8 cellular contexts compared by ENCODE assay signal in the genomic region with DNA sequence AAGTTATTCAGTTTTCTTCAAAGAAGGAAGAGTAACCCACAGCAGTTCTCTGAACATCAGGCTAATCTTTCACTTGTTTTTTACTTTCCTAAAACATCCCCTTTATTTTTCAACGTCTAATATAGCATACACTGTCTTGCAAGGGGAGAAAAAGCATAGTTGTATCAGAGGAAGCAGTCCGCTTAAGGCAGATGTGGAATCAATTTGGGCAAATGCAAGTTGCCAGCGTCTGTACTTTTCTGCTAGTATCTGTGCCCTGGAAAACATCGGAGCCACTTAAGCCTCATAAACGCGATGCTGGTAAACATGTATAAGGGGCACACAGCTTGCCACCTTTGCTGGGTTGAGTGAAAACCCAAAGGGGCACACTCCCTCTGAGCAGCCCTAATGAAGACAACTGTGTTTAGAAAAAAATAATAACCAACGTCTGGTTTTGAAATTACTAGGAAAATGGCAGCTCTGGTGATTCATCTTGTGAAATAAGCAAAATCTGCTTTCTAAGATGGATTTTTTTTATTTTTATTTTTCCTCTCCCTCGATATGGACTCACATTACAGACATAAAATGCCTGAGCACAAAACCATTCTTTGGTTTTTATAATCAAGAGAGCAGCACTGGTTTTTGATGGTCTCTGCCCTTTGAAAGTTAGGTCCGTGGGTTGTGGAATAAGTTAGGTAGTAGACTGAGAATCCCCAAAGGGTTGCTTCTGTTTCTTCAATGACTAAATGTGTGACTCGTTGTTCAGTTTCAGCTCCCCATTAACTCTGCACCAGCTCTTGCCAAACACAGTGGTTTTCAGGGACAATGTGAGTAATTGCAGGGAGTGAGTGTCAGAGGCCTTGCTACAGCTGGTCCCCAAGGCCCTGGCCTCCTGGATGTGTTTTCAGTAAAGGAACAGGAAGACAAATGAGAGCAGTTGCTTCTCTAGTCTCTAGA. TPM values are rescaled to one million over a fixed set of nuclear protein-coding genes. Genes with fewer than 3 reads are reported as not detected.
DNase-seq lines count a peak whose midpoint lies in the region; ATAC-seq, FAIRE-seq and TF ChIP-seq lines count a peak whose summit lies in the region.

No MANE protein-coding gene starts in this region.

- RAD21 ChIA-PET in GM12878 (lab: Charles Lee; ENCODE audit: unreplicated experiment): interaction anchor here (0.6 to 2.0 kb wide), 5 partner anchors 32 to 138 kb away, joined by 3 to 5 read pairs (median 3); no protein-coding TSS in a partner anchor

- BruUV-seq in GM12878 (replicated peaks; lab: Mats Ljungman, UMichigan): no TSS peak

- H3K9me3 ChIP-seq in GM12878 (replicated peaks; ENCODE audit: control insufficient read depth, insufficient read depth, low read length): no peaks in the 10 kb centered on the region

- 11% methylated on average over 10 of the region's 10 CpGs for WGBS in GM12878 (ENCODE audit: insufficient coverage, insufficient replicate concordance, low lambda C conversion rate, missing lambda C conversion rate)

- no peaks in the 10 kb centered on the region for H3K79me2 ChIP-seq in GM12878 (ENCODE audit: control insufficient read depth, insufficient read depth, low read length)

- ATAC-seq in HG03520 (IDR thresholded peaks at IDR 0.05; ENCODE audit: unreplicated experiment): peak; percentile 90
- ATAC-seq in GM12878: peak; percentile 96

- POLR2A ChIA-PET in GM12878 (lab: Charles Lee): interaction anchor here (1.3 to 1.8 kb wide), 2 partner anchors 10 to 79 kb away, joined by 4 to 6 read pairs; no protein-coding TSS in a partner anchor

- peak; percentile 93 for FAIRE-seq in GM12878 (lab: Jason Lieb, UNC)

- H3K4me2 ChIP-seq in GM12878 (ENCODE audit: control insufficient read depth, insufficient read depth): peak overlapping the region; percentile 82

- SMC1A ChIA-PET in GM12878 (lab: Charles Lee; ENCODE audit: uncharacterized antibody, unreplicated experiment): interaction anchor here (0.6 to 2.4 kb wide), 15 partner anchors 11 to 568 kb away, joined by 3 to 11 read pairs (median 4); no protein-coding TSS in a partner anchor

- DNase-seq in GM04503 (ENCODE audit: low read depth): peak; percentile 73
- peak; percentile 66 for DNase-seq in GM20000 (ENCODE audit: low spot score)
- DNase-seq in GM12878 (ENCODE audit: low read depth, low spot score): peak; percentile 85
- DNase-seq in stimulated activated CD4-positive, alpha-beta T cell treated with anti-CD3 and anti-CD28 coated beads, Interleukin-12 subunit alpha, Interleukin-12 subunit beta, amount 100 ng/mL, for 48 hours (ENCODE audit: low read depth in 2 of 3, low spot score in 1 of 3): peak; percentile 40 to 64 (median 42)
- no peak for DNase-seq in central memory CD4-positive, alpha-beta T cell
- no peak for DNase-seq in NCI-H128 (lab: John Stamatoyannopoulos, UW; ENCODE audit: unreplicated experiment)
- no peak for DNase-seq in DMS53 (lab: John Stamatoyannopoulos, UW)

- H3K27me3 ChIP-seq in GM12878 (replicated peaks in 1 of 2; ENCODE audit: control insufficient read depth in 2 of 2, insufficient read depth in 2 of 2, low read length in 1 of 2): no peaks in the 10 kb centered on the region

- H3K4me1 ChIP-seq in GM12878 (ENCODE audit: control insufficient read depth, insufficient read depth, low read length): peaks cover 11% of the 10 kb centered on the region; the same call in 1 of the 2 replicates

- H3K36me3 ChIP-seq in GM12878 (ENCODE audit: control insufficient read depth in 2 of 2, insufficient read depth in 2 of 2, low read length in 1 of 2): no peaks in the 10 kb centered on the region

- no peaks in the 10 kb centered on the region for H4K20me1 ChIP-seq in GM12878 (ENCODE audit: control insufficient read depth, insufficient read depth)

- H2AFZ ChIP-seq in GM12878 (ENCODE audit: control insufficient read depth, low read depth, low read length): peak overlapping the region; percentile 33

- TF ChIP-seq RAD21 in GM12878 (IDR thresholded peaks at IDR 0.05; ENCODE audit: insufficient read depth, low read depth, low read length): no peak

- no peak overlapping the region; the same call in 1 of the 2 replicates for H3K27ac ChIP-seq in GM12878 (ENCODE audit: control insufficient read depth, insufficient read depth)

- CTCF ChIA-PET in GM12878 (lab: Yijun Ruan, JAX): interaction anchor here (1.0 to 2.4 kb wide), 2 partner anchors 9 to 50 kb away, joined by 3 to 7 read pairs; no protein-coding TSS in a partner anchor

- TF ChIP-seq EP300 in GM12878 (IDR thresholded peaks at IDR 0.05; ENCODE audit: borderline replicate concordance in 1 of 2, control insufficient read depth in 1 of 2, low read depth in 2 of 2, low read length in 2 of 2): peak in 1 of 2 experiments; percentile 50; a peak in 1 of 4 replicates

- H3K4me3 ChIP-seq in GM12878: peak overlapping the region; percentile 37; the same call in 1 of the 2 replicates

- in situ Hi-C loops in GM12878 (cut with MboI): no loop called here

- no peak for TF ChIP-seq POLR2A in GM12878 (IDR thresholded peaks at IDR 0.05; ENCODE audit: low read depth, low read length)

- H3K9ac ChIP-seq in GM12878 (ENCODE audit: control insufficient read depth, insufficient read depth, low read length): no peak overlapping the region

- TF ChIP-seq CTCF in GM20000 (IDR thresholded peaks at IDR 0.05; ENCODE audit: extremely low read depth, missing control alignments) (no peak), GM12878 (IDR thresholded peaks at IDR 0.05 in 2 of 3, conservative IDR thresholded peaks at IDR 0.05 in 1 of 3; ENCODE audit: control insufficient read depth in 2 of 3, extremely low read depth in 1 of 3, insufficient read depth in 1 of 3, low read depth in 3 of 3, low read length in 3 of 3) (no peak)

- intact Hi-C loops in GM12878 (cut with micrococcal nuclease; ENCODE audit: unreplicated experiment): loop anchor here (1.0 kb wide), 1 partner anchor 24 kb away; a partner anchor contains a TSS

TF ChIP-seq in GM12878, 131 proteins besides CTCF, POLR2A, EP300 and RAD21 (continues in another document):
- TF ChIP-seq, protein P1, sequence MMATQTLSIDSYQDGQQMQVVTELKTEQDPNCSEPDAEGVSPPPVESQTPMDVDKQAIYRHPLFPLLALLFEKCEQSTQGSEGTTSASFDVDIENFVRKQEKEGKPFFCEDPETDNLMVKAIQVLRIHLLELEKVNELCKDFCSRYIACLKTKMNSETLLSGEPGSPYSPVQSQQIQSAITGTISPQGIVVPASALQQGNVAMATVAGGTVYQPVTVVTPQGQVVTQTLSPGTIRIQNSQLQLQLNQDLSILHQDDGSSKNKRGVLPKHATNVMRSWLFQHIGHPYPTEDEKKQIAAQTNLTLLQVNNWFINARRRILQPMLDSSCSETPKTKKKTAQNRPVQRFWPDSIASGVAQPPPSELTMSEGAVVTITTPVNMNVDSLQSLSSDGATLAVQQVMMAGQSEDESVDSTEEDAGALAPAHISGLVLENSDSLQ (IDR thresholded peaks at IDR 0.05): peak; percentile 38; the same call in 1 of the 2 replicates
- TF ChIP-seq CEBPB (IDR thresholded peaks at IDR 0.05; ENCODE audit: borderline replicate concordance in 1 of 2, low read depth in 2 of 2, low read length in 2 of 2) (no peak), NRF1 (conservative IDR thresholded peaks at IDR 0.05; ENCODE audit: low read depth, low read length) (no peak), TCF3 (IDR thresholded peaks at IDR 0.05; ENCODE audit: borderline replicate concordance, insufficient read depth, low read depth, low read length) (peak; percentile 53; the same call in 1 of the 2 replicates), SMARCA5 (IDR thresholded peaks at IDR 0.05) (no peak), SP1 (IDR thresholded peaks at IDR 0.05; ENCODE audit: low read depth, low read length) (peak; percentile 37), POU2F2 (IDR thresholded peaks at IDR 0.05; ENCODE audit: borderline replicate concordance, low read depth, low read length) (peak; percentile 54; the same call in 1 of the 3 replicates), SUZ12 (IDR thresholded peaks at IDR 0.05; ENCODE audit: unreplicated experiment) (no peak), SRF (IDR thresholded peaks at IDR 0.05; ENCODE audit: low read depth in 2 of 2, low read length in 2 of 2) (no peak), ATF7 (IDR thresholded peaks at IDR 0.05; ENCODE audit: low read depth) (peak; percentile 75), CREM (IDR thresholded peaks at IDR 0.05; ENCODE audit: low read depth) (peak; percentile 64; the same call in 1 of the 2 replicates), PAX5 (IDR thresholded peaks at IDR 0.05; ENCODE audit: borderline replicate concordance, low read depth, low read length) (0 out of 2 replicates have a peak, but pooled peaks have one; percentile 34), MTA2 (IDR thresholded peaks at IDR 0.05; ENCODE audit: low read depth) (peak; percentile 94), JUNB (IDR thresholded peaks at IDR 0.05) (peak; percentile 77; the same call in 1 of the 2 replicates), NBN (IDR thresholded peaks at IDR 0.05) (no peak), NR2F1 (conservative IDR thresholded peaks at IDR 0.05) (peak; percentile 77)
- TF ChIP-seq, protein P2, sequence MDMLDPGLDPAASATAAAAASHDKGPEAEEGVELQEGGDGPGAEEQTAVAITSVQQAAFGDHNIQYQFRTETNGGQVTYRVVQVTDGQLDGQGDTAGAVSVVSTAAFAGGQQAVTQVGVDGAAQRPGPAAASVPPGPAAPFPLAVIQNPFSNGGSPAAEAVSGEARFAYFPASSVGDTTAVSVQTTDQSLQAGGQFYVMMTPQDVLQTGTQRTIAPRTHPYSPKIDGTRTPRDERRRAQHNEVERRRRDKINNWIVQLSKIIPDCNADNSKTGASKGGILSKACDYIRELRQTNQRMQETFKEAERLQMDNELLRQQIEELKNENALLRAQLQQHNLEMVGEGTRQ (IDR thresholded peaks at IDR 0.05; ENCODE audit: borderline replicate concordance, low read depth, low read length): no peak

RNA-seq across cellular contexts. Expression of a gene that starts 24.5 kb away (rescaled TPM):
- 3.4 and 6.1 TPM in 2 replicates for total RNA-seq in GM12878 (2013; cell fraction: nucleolus; rRNA removed)
- total RNA-seq in GM12878 (2014; rRNA removed) (19.8 and 26.9 TPM in 2 replicates), GM12878 (2014; rRNA removed; fragmentation: Illumina TruSeq; extraction: Trizol) (21.8 and 22.3 TPM in 2 replicates), GM12878 (2021) (17.3 and 18.3 TPM in 2 replicates)
- 25.9 TPM for polyA plus RNA-seq in GM12878 (2011; ENCODE audit: low read depth)
- polyA plus RNA-seq in GM12878 (2011; rRNA removed) (33.7 and 52.5 TPM in 2 replicates), GM12878 (2014; fragmentation: Illumina TruSeq; extraction: Trizol) (19.8 and 24.0 TPM in 2 replicates), GM12878 (2014; fragmentation: Nextera tagmentation; extraction: Ambion mirVana) (10 to 100 TPM; 32.5 to 32.6 TPM), GM12878 (2014; rRNA removed) (22.5 and 25.0 TPM in 2 replicates), GM12878 (2016; fragmentation: Nextera tagmentation; extraction: Ambion mirVana) (10 to 100 TPM; 35.2 to 38.0 TPM)
- 15.9 and 17.9 TPM in 2 replicates for polyA plus RNA-seq in GM12878 (2011; cell fraction: cytosol; rRNA removed)
- 7.0 and 7.9 TPM in 2 replicates for polyA plus RNA-seq in GM12878 (2011; cell fraction: nucleus; rRNA removed)
- polyA plus RNA-seq in GM12878 (2012): 31.8 and 32.8 TPM in 2 replicates
- 3.4 and 4.9 TPM in 2 replicates for polyA minus RNA-seq in GM12878 (2011; rRNA and poly(A)+ RNA removed)
- 3.2 and 6.7 TPM in 2 replicates for polyA minus RNA-seq in GM12878 (2011; cell fraction: cytosol; rRNA and poly(A)+ RNA removed)
- polyA minus RNA-seq in GM12878 (2011; cell fraction: nucleus; rRNA and poly(A)+ RNA removed): 1.1 and 1.5 TPM in 2 replicates

Comparison
In these comparisons a context has a peak if more than half of its experiments do, and no peak if none do; other contexts are left out.
1. DNase-seq: peak in GM04503 (single experiment), GM20000 (single experiment), GM12878 (single experiment) and stimulated activated CD4-positive, alpha-beta T cell treated with anti-CD3 and anti-CD28 coated beads, Interleukin-12 subunit alpha, Interleukin-12 subunit beta, amount 100 ng/mL, for 48 hours (3 of 3); none in central memory CD4-positive, alpha-beta T cell (single experiment), NCI-H128 (single experiment) and DMS53 (single experiment).